In the genomic region with DNA sequence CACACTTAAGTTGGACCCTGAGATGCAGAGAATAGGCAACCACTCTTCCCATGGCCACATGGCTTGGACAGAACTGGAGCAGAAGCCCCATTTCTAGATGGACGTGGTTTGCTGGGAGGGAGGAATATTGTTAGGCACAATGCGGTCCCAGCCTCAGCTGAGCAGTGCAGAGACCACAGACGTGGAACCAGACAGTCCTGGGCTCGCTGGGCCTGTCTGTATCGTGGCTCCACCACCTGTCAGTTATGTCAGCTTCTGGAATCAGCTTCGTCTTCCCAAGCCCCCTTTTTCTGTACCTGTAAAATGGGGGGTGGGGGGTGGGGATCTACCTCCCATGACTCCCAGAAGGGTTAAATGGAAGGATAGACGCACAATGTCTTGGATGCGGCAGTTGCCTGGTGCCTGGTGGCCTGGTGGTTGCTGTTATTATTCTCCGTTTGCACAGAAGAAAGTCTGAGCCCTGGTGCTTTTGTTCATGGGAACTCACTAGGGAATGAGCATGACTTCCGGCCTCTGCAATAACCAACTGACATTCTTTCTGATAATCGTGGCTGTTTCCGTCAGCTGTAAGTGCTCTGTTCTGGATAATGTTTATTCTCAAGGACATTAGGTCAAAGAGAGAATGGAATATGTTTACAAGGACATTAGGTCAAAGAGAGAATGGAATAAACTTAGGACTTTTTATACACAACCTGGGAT, we compare ENCODE assay signal across 16 cellular contexts. TPM values are rescaled to one million over a fixed set of nuclear protein-coding genes. Genes with fewer than 3 reads are reported as not detected.
DNase-seq lines count a peak whose midpoint lies in the region; ATAC-seq, FAIRE-seq and TF ChIP-seq lines count a peak whose summit lies in the region.
"Had no signal": no experiment of that assay in that cellular context is flagged by ENCODE, and none has a peak within 500 bp of the region (broad histone marks: within the 10 kb centered on the region; RNA-seq: fewer than 3 reads in every experiment).

No MANE protein-coding gene starts in this region.

- no peak for FAIRE-seq in small intestine (lab: Jason Lieb, UNC)
- FAIRE-seq: keratinocyte had no signal

- no peak for TF ChIP-seq CTCF in brain microvascular endothelial cell (IDR thresholded peaks at IDR 0.05; ENCODE audit: low read depth, low read length, missing control alignments)
- no peak for TF ChIP-seq CTCF in osteocyte (IDR thresholded peaks at IDR 0.05)

- in situ Hi-C loops in brain microvascular endothelial cell (cut with HindIII; ENCODE audit: low pct_ligation_motif_present, low sequenced_read_pairs) (no loop called here), GM23248 (cut with MboI) (no loop called here)

- H3K27ac ChIP-seq in brain microvascular endothelial cell (peak overlapping the region; percentile 46), small intestine (ENCODE audit: low read depth in 1 of 2, low read length in 1 of 2) (peak overlapping the region in 1 of 2 donors; percentile 72), GM23248 (no peak overlapping the region)

- H3K27me3 ChIP-seq in brain microvascular endothelial cell (replicated peaks) (no peaks in the 10 kb centered on the region), small intestine (ENCODE audit: control insufficient read depth in 2 of 2, insufficient read depth in 2 of 2, low read length in 2 of 2) (no peaks in the 10 kb centered on the region), GM23248 (replicated peaks; ENCODE audit: insufficient read depth) (0 out of 2 replicates have a peak, but pooled peaks cover 5% of the 10 kb centered on the region)

- no peaks in the 10 kb centered on the region for H3F3A ChIP-seq in GM23248 (ENCODE audit: insufficient read depth)

- H3K36me3 ChIP-seq in brain microvascular endothelial cell (replicated peaks) (no peaks in the 10 kb centered on the region), small intestine (ENCODE audit: control insufficient read depth in 2 of 2, insufficient read depth in 2 of 2, low read length in 2 of 2) (no peaks in the 10 kb centered on the region), GM23248 (ENCODE audit: low read depth) (no peaks in the 10 kb centered on the region)

- H4K20me1 ChIP-seq in GM23248 (ENCODE audit: insufficient read depth): no peaks in the 10 kb centered on the region

- H3K4me3 Mint-ChIP-seq in osteocyte (ENCODE audit: unreplicated experiment): no peak overlapping the region
- H3K4me3 Mint-ChIP-seq: activated CD8-positive, alpha-beta T cell treated with anti-CD3 and anti-CD28 coated beads, Interleukin-2, amount 10 ng/mL, durations not matched to agents 7 days and 5 days; dendritic cell treated with granulocyte-macrophage colony-stimulating factor and Interleukin-4, amounts not matched to agents 40 ng/mL and 50 ng/mL, for 4 days; nephron progenitor cell had no signal

- H3K36me3 Mint-ChIP-seq in osteocyte (ENCODE audit: unreplicated experiment): no peaks in the 10 kb centered on the region

- no peaks in the 10 kb centered on the region for H3K9me2 ChIP-seq in GM23248 (ENCODE audit: insufficient read depth)

- no peak overlapping the region for H2AFZ ChIP-seq in GM23248

- H3K4me3 ChIP-seq in brain microvascular endothelial cell (ENCODE audit: low read depth, low read length) (no peak overlapping the region), small intestine (ENCODE audit: low read depth in 1 of 2, low read length in 2 of 2) (no peak overlapping the region), GM23248 (no peak overlapping the region)

- H3K9me3 ChIP-seq in small intestine (ENCODE audit: control insufficient read depth, low read depth) (no peaks in the 10 kb centered on the region), GM23248 (ENCODE audit: low read depth) (no peaks in the 10 kb centered on the region)
- H3K9me3 ChIP-seq: Caco-2 had no signal

- 61 to 87% (median 80%) methylated on average over 12 of the region's 12 CpGs for WGBS in small intestine, 3 donors
- 32 to 38% methylated on average over 12 of the region's 12 CpGs for WGBS in GM23248 (ENCODE audit: low coverage in 1 of 2, low lambda C conversion rate in 2 of 2, missing lambda C conversion rate in 2 of 2), 2 experiments

- H3K27me3 Mint-ChIP-seq in osteocyte (ENCODE audit: unreplicated experiment): peaks cover 8% of the 10 kb centered on the region
- H3K27me3 Mint-ChIP-seq: dendritic cell treated with granulocyte-macrophage colony-stimulating factor and Interleukin-4, amounts not matched to agents 40 ng/mL and 50 ng/mL, for 4 days had no signal

- intact Hi-C loops in left ventricle myocardium superior (cut with micrococcal nuclease): no loop called here

- DNase-seq in DMS153 (lab: John Stamatoyannopoulos, UW) (peak; percentile 69), brain microvascular endothelial cell (peak; percentile 56), left ventricle myocardium superior (no peak), osteocyte (ENCODE audit: extremely low spot score, unreplicated experiment) (peak; percentile 62), small intestine (no peak), SIG-M5 treated with dmso at 0.1 percent for 504 hours (lab: John Stamatoyannopoulos, UW; ENCODE audit: unreplicated experiment) (no peak), NCI-H2171 (lab: John Stamatoyannopoulos, UW) (no peak), GM23248 (no peak)
- DNase-seq: activated CD8-positive, alpha-beta T cell treated with anti-CD3 and anti-CD28 coated beads, Interleukin-2, amount 10 ng/mL, durations not matched to agents 7 days and 5 days; NCI-H1417; nephron progenitor cell; SHP77 treated with DMSO at 0.1 percent for 48 hours had no signal

- no peak overlapping the region for H3K4me2 ChIP-seq in GM23248 (ENCODE audit: unreplicated experiment)

- H3K27ac Mint-ChIP-seq in osteocyte (ENCODE audit: unreplicated experiment): no peak overlapping the region
- H3K27ac Mint-ChIP-seq: activated CD8-positive, alpha-beta T cell treated with anti-CD3 and anti-CD28 coated beads, Interleukin-2, amount 10 ng/mL, durations not matched to agents 7 days and 5 days; activated naive CD4-positive, alpha-beta T cell treated with anti-CD3 and anti-CD28 coated beads, Interleukin-2, amount 50 U/mL, for 72 hours; dendritic cell treated with granulocyte-macrophage colony-stimulating factor and Interleukin-4, amounts not matched to agents 40 ng/mL and 50 ng/mL, for 4 days; nephron progenitor cell had no signal

- no peaks in the 10 kb centered on the region for H3K79me2 ChIP-seq in GM23248 (ENCODE audit: insufficient read depth)

- H3K9me3 Mint-ChIP-seq in osteocyte (ENCODE audit: unreplicated experiment): no peaks in the 10 kb centered on the region
- H3K9me3 Mint-ChIP-seq: activated naive CD4-positive, alpha-beta T cell treated with anti-CD3 and anti-CD28 coated beads, Interleukin-2, amount 50 U/mL, for 72 hours; dendritic cell treated with granulocyte-macrophage colony-stimulating factor and Interleukin-4, amounts not matched to agents 40 ng/mL and 50 ng/mL, for 4 days had no signal

- H3K4me1 ChIP-seq in small intestine (ENCODE audit: control insufficient read depth in 2 of 2, insufficient read depth in 1 of 2, low read depth in 1 of 2, low read length in 1 of 2) (no peaks in the 10 kb centered on the region), GM23248 (ENCODE audit: insufficient read depth) (no peaks in the 10 kb centered on the region)
- H3K4me1 ChIP-seq: Caco-2 had no signal

- no peak overlapping the region for H3K9ac ChIP-seq in GM23248

- H3K4me1 Mint-ChIP-seq in osteocyte (ENCODE audit: unreplicated experiment): no peaks in the 10 kb centered on the region
- H3K4me1 Mint-ChIP-seq: nephron progenitor cell had no signal

- ATAC-seq in left ventricle myocardium superior: peak; percentile 82
- ATAC-seq: activated CD8-positive, alpha-beta T cell treated with anti-CD3 and anti-CD28 coated beads, Interleukin-2, amount 10 ng/mL, durations not matched to agents 7 days and 5 days; activated naive CD4-positive, alpha-beta T cell treated with anti-CD3 and anti-CD28 coated beads, Interleukin-2, amount 50 U/mL, for 72 hours had no signal

RNA-seq across cellular contexts. Expression of gene COLEC11, which starts 31.4 kb away (rescaled TPM):
- total RNA-seq in left ventricle myocardium superior (2.1 TPM), osteocyte (not detected in 2 replicates)
- polyA plus RNA-seq in small intestine (1 to 10 TPM in 2 of 3 donors, not detected in 1; 2.2 to 4.1 TPM), GM23248 (2016; fragmentation: Nextera tagmentation; extraction: Ambion mirVana) (not detected in 2 replicates)
- total RNA-seq in GM23248 (2014; rRNA removed; shearing (Covaris generic)): not detected in 2 replicates
- total RNA-seq: activated CD8-positive, alpha-beta T cell treated with anti-CD3 and anti-CD28 coated beads, Interleukin-2, amount 10 ng/mL, durations not matched to agents 7 days and 5 days; activated naive CD4-positive, alpha-beta T cell treated with anti-CD3 and anti-CD28 coated beads, Interleukin-2, amount 50 U/mL, for 72 hours; Caco-2 had no signal
- polyA plus RNA-seq: keratinocyte had no signal

RNA-seq across cellular contexts. Expression of gene ALLC, which starts 31.7 kb away (rescaled TPM):
- total RNA-seq in left ventricle myocardium superior: not detected
- total RNA-seq in osteocyte: not detected in 2 replicates
- polyA plus RNA-seq in small intestine: under 1 TPM in 1 of 3 donors, not detected in 2; 0.07 TPM
- not detected in 2 replicates for total RNA-seq in GM23248 (2014; rRNA removed; shearing (Covaris generic))
- not detected in 2 replicates for polyA plus RNA-seq in GM23248 (2016; fragmentation: Nextera tagmentation; extraction: Ambion mirVana)
- total RNA-seq: activated CD8-positive, alpha-beta T cell treated with anti-CD3 and anti-CD28 coated beads, Interleukin-2, amount 10 ng/mL, durations not matched to agents 7 days and 5 days; activated naive CD4-positive, alpha-beta T cell treated with anti-CD3 and anti-CD28 coated beads, Interleukin-2, amount 50 U/mL, for 72 hours; Caco-2 had no signal
- polyA plus RNA-seq: keratinocyte had no signal

RNA-seq across cellular contexts. Expression of gene RPS7, which starts 51.2 kb away (rescaled TPM):
- 574 TPM for total RNA-seq in left ventricle myocardium superior
- 1,082 and 1,101 TPM in 2 replicates for total RNA-seq in osteocyte
- polyA plus RNA-seq in small intestine: 1,000 to 10,000 TPM; 1,641 to 2,574 (median 2,513) TPM
- total RNA-seq in GM23248 (2014; rRNA removed; shearing (Covaris generic)): 1,557 and 2,019 TPM in 2 replicates
- polyA plus RNA-seq in GM23248 (2016; fragmentation: Nextera tagmentation; extraction: Ambion mirVana): 602 and 629 TPM in 2 replicates

Comparison
In these comparisons a context has a peak if more than half of its experiments do, and no peak if none do; other contexts are left out.
1. DNase-seq: peak in DMS153 (single experiment), brain microvascular endothelial cell (single experiment) and osteocyte (single experiment); none in left ventricle myocardium superior (single experiment), small intestine (single experiment), SIG-M5 treated with dmso at 0.1 percent for 504 hours (single experiment), NCI-H2171 (single experiment) and GM23248 (single experiment).